21 cellular contexts compared by ENCODE assay signal in the genomic region with DNA sequence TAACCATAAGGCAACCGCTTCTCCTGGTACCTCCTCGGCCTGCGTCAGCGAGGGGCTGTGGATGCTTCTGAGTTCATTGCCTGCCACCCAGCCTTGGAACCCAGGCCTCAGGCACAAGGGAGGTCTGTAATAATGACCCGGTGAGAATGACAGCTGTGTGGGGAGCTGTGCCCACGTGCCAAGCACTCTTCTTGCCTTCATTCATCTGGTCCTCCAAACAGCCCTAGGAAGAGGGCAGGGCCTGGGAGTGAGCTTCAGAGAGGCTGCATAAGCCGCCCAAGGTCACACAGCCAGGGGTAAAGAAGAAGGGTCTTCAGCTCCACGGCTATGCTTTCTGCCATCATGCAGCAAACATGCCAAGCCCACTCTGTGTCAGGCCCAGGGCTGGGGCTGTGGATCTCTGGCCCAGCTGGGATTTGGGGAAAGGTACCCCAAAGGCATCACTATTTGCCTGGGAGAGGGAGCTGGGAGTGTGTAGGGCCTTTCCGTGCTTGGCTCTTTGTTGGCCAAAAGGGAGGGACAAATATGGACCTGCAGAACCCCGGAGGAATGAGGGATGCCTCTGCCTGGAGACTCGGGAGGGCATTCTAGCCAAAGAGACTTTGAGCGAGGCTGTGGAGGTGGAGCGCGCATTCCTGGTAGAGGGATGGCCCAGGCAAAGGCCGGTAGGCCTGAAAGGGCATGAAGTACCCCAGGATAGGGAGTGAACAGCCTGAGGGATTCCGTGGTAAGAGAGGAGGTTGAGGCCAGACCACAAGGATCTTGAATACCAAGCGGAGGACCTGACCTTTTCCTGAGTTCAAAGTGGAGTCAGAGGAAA. TPM values are rescaled to one million over a fixed set of nuclear protein-coding genes. Genes with fewer than 3 reads are reported as not detected.
DNase-seq lines count a peak whose midpoint lies in the region; ATAC-seq, FAIRE-seq and TF ChIP-seq lines count a peak whose summit lies in the region.
"Had no signal": no experiment of that assay in that cellular context is flagged by ENCODE, and none has a peak within 500 bp of the region (broad histone marks: within the 10 kb centered on the region; RNA-seq: fewer than 3 reads in every experiment).

No MANE protein-coding gene starts in this region.

- H3K4me1 ChIP-seq in mucosa of descending colon (ENCODE audit: low read depth) (peaks cover 35% of the 10 kb centered on the region), Peyer's patch (peaks cover 3 to 36% (median 13%) of the 10 kb centered on the region in 4 donors)

- peak; percentile 83 for FAIRE-seq in urothelium cell line (lab: Jason Lieb, UNC)
- FAIRE-seq: bronchial epithelial cell, GM12891, small intestine had no signal

- no peak for TF ChIP-seq POLR2A in Peyer's patch (IDR thresholded peaks at IDR 0.05)

- H3K27me3 ChIP-seq in Peyer's patch = no peaks in the 10 kb centered on the region

- H3K4me3 ChIP-seq in coronary artery = no peak overlapping the region
- no peak overlapping the region for H3K4me3 ChIP-seq in mucosa of descending colon
- H3K4me3 ChIP-seq in Peyer's patch = no peak overlapping the region
- H3K4me3 ChIP-seq: lung, transverse colon had no signal

- ATAC-seq in Right ventricle myocardium inferior (no peak), mucosa of descending colon (no peak), GM19324 (IDR thresholded peaks at IDR 0.05; ENCODE audit: low FRiP score, unreplicated experiment) (no peak)
- ATAC-seq: activated CD4-positive, CD25-positive, alpha-beta regulatory T cell treated with anti-CD3 and anti-CD28 coated beads, Interleukin-2, amount 50 U/mL, for 24 hours; activated CD8-positive, alpha-beta memory T cell treated with anti-CD3 and anti-CD28 coated beads, Interleukin-2, amount 10 ng/mL, durations not matched to agents 7 days and 5 days; stimulated activated memory B cell treated with anti-CD40 and anti-IgM and Interleukin-4, amounts not matched to agents 10 μg/mL and 1 μg/mL and 100 μg/mL, for 72 hours had no signal

- H3K9me3 ChIP-seq in mucosa of descending colon (no peaks in the 10 kb centered on the region), Peyer's patch (no peaks in the 10 kb centered on the region)
- H3K9me3 ChIP-seq: transverse colon had no signal

- peak; percentile 47 for DNase-seq in Right ventricle myocardium inferior (ENCODE audit: missing footprints)
- no peak for DNase-seq in cardiac septum (ENCODE audit: low spot score)
- no peak for DNase-seq in coronary artery (ENCODE audit: low spot score)
- peak in 2 of 3 donors; percentile 29 for DNase-seq in mucosa of descending colon
- no peak for DNase-seq in urothelium cell line (ENCODE audit: low spot score)
- DNase-seq in Peyer's patch = no peak
- no peak for DNase-seq in COLO668 (lab: John Stamatoyannopoulos, UW; ENCODE audit: unreplicated experiment)
- DNase-seq: activated CD8-positive, alpha-beta memory T cell treated with anti-CD3 and anti-CD28 coated beads, Interleukin-2, amount 10 ng/mL, durations not matched to agents 7 days and 5 days; CD4-positive, alpha-beta memory T cell; effector memory CD4-positive, alpha-beta T cell; NCI-H1105; small intestine; T-helper 2 cell; transverse colon had no signal

- H3K36me3 ChIP-seq in mucosa of descending colon (ENCODE audit: low read depth) (no peaks in the 10 kb centered on the region), Peyer's patch (no peaks in the 10 kb centered on the region)
- H3K36me3 ChIP-seq: transverse colon had no signal

- intact Hi-C loops in Right ventricle myocardium inferior (cut with DNase I) (loop anchor here (5.0 kb wide), 1 partner anchor 62 kb away; no protein-coding TSS in a partner anchor), cardiac septum (cut with DNase I) (loop anchor here (5.0 kb wide), 1 partner anchor 37 kb away; no protein-coding TSS in a partner anchor), mucosa of descending colon (cut with DNase I, micrococcal nuclease) (no loop called here)

- TF ChIP-seq CTCF in coronary artery (IDR thresholded peaks at IDR 0.05) (no peak), mucosa of descending colon (IDR thresholded peaks at IDR 0.05) (no peak), Peyer's patch (IDR thresholded peaks at IDR 0.05) (no peak)

- peak overlapping the region; percentile 91 to 94 for H3K27ac ChIP-seq in coronary artery
- H3K27ac ChIP-seq in Peyer's patch = no peak overlapping the region

RNA-seq across cellular contexts. Expression of a gene that starts 10.1 kb away (rescaled TPM):
- not detected for total RNA-seq in Right ventricle myocardium inferior
- total RNA-seq in cardiac septum = 1.1 TPM
- total RNA-seq in mucosa of descending colon = 1 to 10 TPM; 1.6 to 5.8 (median 2.0) TPM
- total RNA-seq in Peyer's patch = 10 to 100 TPM in 3 of 4 donors, not detected in 1; 43.2 to 75.0 (median 49.1) TPM
- total RNA-seq: activated CD8-positive, alpha-beta memory T cell treated with anti-CD3 and anti-CD28 coated beads, Interleukin-2, amount 10 ng/mL, durations not matched to agents 7 days and 5 days; activated naive CD4-positive, alpha-beta T cell treated with anti-CD3 and anti-CD28 coated beads for 36 hours; CD4-positive, alpha-beta memory T cell had no signal

Comparison
In these comparisons a context has a peak if more than half of its experiments do, and no peak if none do; other contexts are left out.
1. DNase-seq: peak in Right ventricle myocardium inferior (single experiment) and mucosa of descending colon (2 of 3); none in cardiac septum (single experiment), coronary artery (single experiment), urothelium cell line (single experiment), Peyer's patch (0 of 3) and COLO668 (single experiment).
2. H3K27ac ChIP-seq: peak in coronary artery (2 of 2); none in Peyer's patch (0 of 4).
3. intact Hi-C loops: an anchor here in Right ventricle myocardium inferior (5.0 kb wide) and cardiac septum (5.0 kb wide); none called in mucosa of descending colon.